Comparison of ENCODE assay signal across 1 cellular context in genomic region chr10:89916481-89916880, GRCh38.
TF ChIP-seq lines count a peak whose summit lies in the region.

No MANE protein-coding gene starts in this region.

TF ChIP-seq in SK-N-SH, 30 proteins besides CTCF, POLR2A, EP300 and RAD21 (continued from another document):
- TF ChIP-seq RFX5 (IDR thresholded peaks at IDR 0.05; ENCODE audit: low read length) = no peak
- TF ChIP-seq MXI1 (IDR thresholded peaks at IDR 0.05; ENCODE audit: low read depth, low read length) = no peak
- TF ChIP-seq, protein P1, sequence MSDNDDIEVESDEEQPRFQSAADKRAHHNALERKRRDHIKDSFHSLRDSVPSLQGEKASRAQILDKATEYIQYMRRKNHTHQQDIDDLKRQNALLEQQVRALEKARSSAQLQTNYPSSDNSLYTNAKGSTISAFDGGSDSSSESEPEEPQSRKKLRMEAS (IDR thresholded peaks at IDR 0.05; ENCODE audit: low read depth) = no peak
